ENCODE assay signal across 1 cellular context in the genomic region with DNA sequence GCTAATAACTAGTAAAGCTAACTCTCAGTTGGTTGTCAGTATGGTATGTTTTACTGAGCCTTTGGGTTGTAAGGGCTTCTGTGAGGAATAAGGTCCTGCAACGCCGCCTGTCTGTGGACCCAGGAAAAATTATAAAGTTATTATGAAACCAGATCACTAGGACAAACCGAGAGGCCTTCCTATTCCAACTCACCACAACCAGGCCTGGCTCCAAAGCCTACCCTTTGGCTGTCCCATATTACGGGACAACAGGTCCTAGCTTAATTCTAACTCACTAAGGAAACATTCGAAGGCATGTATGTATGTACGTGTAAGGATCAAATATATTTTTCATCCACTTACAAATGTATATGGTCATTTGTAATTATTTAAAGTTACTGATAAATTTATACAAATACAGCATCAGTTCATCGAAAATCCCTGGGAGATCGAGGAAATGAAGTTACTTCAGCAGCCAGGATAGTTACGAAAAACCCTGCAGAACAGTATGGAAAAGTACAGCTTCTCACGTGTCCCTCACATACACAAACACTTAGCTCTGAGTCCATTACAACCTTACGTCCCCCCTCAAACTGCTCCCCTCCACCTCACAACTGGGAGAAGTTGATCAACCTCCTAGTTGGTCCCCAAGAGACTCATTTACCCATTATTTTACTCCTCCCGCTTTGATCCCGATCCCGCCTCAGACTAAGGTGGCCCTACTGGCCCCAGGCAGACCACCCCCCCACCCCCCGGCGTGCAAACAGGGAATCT.
TF ChIP-seq lines count a peak whose summit lies in the region.

No MANE protein-coding gene starts in this region.

TF ChIP-seq in GM12878, 131 proteins besides CTCF, POLR2A, EP300 and RAD21 (continued from another document):
- TF ChIP-seq, protein P1, sequence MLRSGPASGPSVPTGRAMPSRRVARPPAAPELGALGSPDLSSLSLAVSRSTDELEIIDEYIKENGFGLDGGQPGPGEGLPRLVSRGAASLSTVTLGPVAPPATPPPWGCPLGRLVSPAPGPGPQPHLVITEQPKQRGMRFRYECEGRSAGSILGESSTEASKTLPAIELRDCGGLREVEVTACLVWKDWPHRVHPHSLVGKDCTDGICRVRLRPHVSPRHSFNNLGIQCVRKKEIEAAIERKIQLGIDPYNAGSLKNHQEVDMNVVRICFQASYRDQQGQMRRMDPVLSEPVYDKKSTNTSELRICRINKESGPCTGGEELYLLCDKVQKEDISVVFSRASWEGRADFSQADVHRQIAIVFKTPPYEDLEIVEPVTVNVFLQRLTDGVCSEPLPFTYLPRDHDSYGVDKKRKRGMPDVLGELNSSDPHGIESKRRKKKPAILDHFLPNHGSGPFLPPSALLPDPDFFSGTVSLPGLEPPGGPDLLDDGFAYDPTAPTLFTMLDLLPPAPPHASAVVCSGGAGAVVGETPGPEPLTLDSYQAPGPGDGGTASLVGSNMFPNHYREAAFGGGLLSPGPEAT (IDR thresholded peaks at IDR 0.05; ENCODE audit: low read depth): no peak; the same call in 1 of the 2 replicates
- TF ChIP-seq IKZF2 (IDR thresholded peaks at IDR 0.05) (0 out of 4 replicates have a peak, but pooled peaks of 1 of the 2 experiments have one; percentile 9), TCF3 (IDR thresholded peaks at IDR 0.05; ENCODE audit: borderline replicate concordance, insufficient read depth, low read depth, low read length) (no peak), SMARCA5 (IDR thresholded peaks at IDR 0.05) (peak; percentile 84; the same call in 1 of the 2 replicates), ZNF384 (IDR thresholded peaks at IDR 0.05; ENCODE audit: borderline replicate concordance, low read depth, low read length) (no peak), MTA2 (IDR thresholded peaks at IDR 0.05; ENCODE audit: low read depth) (no peak)
- TF ChIP-seq, protein P2, sequence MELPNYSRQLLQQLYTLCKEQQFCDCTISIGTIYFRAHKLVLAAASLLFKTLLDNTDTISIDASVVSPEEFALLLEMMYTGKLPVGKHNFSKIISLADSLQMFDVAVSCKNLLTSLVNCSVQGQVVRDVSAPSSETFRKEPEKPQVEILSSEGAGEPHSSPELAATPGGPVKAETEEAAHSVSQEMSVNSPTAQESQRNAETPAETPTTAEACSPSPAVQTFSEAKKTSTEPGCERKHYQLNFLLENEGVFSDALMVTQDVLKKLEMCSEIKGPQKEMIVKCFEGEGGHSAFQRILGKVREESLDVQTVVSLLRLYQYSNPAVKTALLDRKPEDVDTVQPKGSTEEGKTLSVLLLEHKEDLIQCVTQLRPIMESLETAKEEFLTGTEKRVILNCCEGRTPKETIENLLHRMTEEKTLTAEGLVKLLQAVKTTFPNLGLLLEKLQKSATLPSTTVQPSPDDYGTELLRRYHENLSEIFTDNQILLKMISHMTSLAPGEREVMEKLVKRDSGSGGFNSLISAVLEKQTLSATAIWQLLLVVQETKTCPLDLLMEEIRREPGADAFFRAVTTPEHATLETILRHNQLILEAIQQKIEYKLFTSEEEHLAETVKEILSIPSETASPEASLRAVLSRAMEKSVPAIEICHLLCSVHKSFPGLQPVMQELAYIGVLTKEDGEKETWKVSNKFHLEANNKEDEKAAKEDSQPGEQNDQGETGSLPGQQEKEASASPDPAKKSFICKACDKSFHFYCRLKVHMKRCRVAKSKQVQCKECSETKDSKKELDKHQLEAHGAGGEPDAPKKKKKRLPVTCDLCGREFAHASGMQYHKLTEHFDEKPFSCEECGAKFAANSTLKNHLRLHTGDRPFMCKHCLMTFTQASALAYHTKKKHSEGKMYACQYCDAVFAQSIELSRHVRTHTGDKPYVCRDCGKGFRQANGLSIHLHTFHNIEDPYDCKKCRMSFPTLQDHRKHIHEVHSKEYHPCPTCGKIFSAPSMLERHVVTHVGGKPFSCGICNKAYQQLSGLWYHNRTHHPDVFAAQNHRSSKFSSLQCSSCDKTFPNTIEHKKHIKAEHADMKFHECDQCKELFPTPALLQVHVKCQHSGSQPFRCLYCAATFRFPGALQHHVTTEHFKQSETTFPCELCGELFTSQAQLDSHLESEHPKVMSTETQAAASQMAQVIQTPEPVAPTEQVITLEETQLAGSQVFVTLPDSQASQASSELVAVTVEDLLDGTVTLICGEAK (IDR thresholded peaks at IDR 0.05; ENCODE audit: borderline replicate concordance): 0 out of 2 replicates have a peak, but pooled peaks have one; percentile 18
